In genomic region chr9:129459550-129460322, GRCh38 we compare ENCODE assay signal across 8 cellular contexts.
DNase-seq lines count a peak whose midpoint lies in the region; ATAC-seq, FAIRE-seq and TF ChIP-seq lines count a peak whose summit lies in the region.

No MANE protein-coding gene starts in this region.

- peaks cover 10% of the 10 kb centered on the region for H3K4me1 Mint-ChIP-seq in glutamatergic neuron (ENCODE audit: low read depth, unreplicated experiment)

- peak overlapping the region; percentile 30 for H3K4me3 Mint-ChIP-seq in glutamatergic neuron (ENCODE audit: unreplicated experiment)

- H3K27ac ChIP-seq in smooth muscle cell (ENCODE audit: low read depth): peak overlapping the region; percentile 69

- no peak for ATAC-seq in GM18520 (IDR thresholded peaks at IDR 0.05; ENCODE audit: unreplicated experiment)
- ATAC-seq in HG03175 (IDR thresholded peaks at IDR 0.05; ENCODE audit: unreplicated experiment): no peak

- no peaks in the 10 kb centered on the region for H3K36me3 Mint-ChIP-seq in glutamatergic neuron (ENCODE audit: unreplicated experiment)

- H4K20me1 ChIP-seq in smooth muscle cell (ENCODE audit: low read depth): no peaks in the 10 kb centered on the region

- 33% methylated on average over 21 of the region's 29 CpGs for WGBS in smooth muscle cell (ENCODE audit: low lambda C conversion rate)

- H3K4me1 ChIP-seq in smooth muscle cell (ENCODE audit: low read depth): peaks cover 46% of the 10 kb centered on the region

- no peak overlapping the region for H3K9ac ChIP-seq in smooth muscle cell (ENCODE audit: low read depth)

- no peaks in the 10 kb centered on the region for H3K36me3 ChIP-seq in smooth muscle cell (ENCODE audit: low read depth)

- peaks cover 19% of the 10 kb centered on the region for H3F3A ChIP-seq in smooth muscle cell (ENCODE audit: low read depth)

- H3K4me3 ChIP-seq in smooth muscle cell: no peak overlapping the region

- no peak for TF ChIP-seq CTCF in GM13977 (IDR thresholded peaks at IDR 0.05; ENCODE audit: extremely low read depth, insufficient read depth, missing control alignments)
- TF ChIP-seq CTCF in glutamatergic neuron (IDR thresholded peaks at IDR 0.05; ENCODE audit: partially characterized antibody, unreplicated experiment): no peak
- no peak for TF ChIP-seq CTCF in smooth muscle cell (IDR thresholded peaks at IDR 0.05; ENCODE audit: borderline replicate concordance, insufficient read depth, poor library complexity, severe bottlenecking)

- H3K4me2 ChIP-seq in smooth muscle cell: peak overlapping the region; percentile 11

- peaks cover 5% of the 10 kb centered on the region for H3K27me3 Mint-ChIP-seq in glutamatergic neuron (ENCODE audit: unreplicated experiment)

- no peaks in the 10 kb centered on the region for H3K27me3 ChIP-seq in smooth muscle cell (ENCODE audit: low read depth)

- H3K79me2 ChIP-seq in smooth muscle cell (ENCODE audit: low read depth): no peaks in the 10 kb centered on the region

- H3K9me3 Mint-ChIP-seq in glutamatergic neuron (ENCODE audit: unreplicated experiment): peaks cover 6% of the 10 kb centered on the region

- H3K9me3 ChIP-seq in smooth muscle cell (replicated peaks; ENCODE audit: low read depth): no peaks in the 10 kb centered on the region

- H3K27ac Mint-ChIP-seq in glutamatergic neuron (ENCODE audit: unreplicated experiment): peak overlapping the region; percentile 22

- FAIRE-seq in HTR-8/SVneo (lab: Jason Lieb, UNC): no peak

- peak; percentile 68 for DNase-seq in GM13977 (ENCODE audit: low spot score)
- DNase-seq in activated CD4-positive, alpha-beta T cell treated with anti-CD3 and anti-CD28 coated beads for 4 hours: peak; percentile 50 to 57
- no peak for DNase-seq in glutamatergic neuron
- no peak for DNase-seq in smooth muscle cell (lab: John Stamatoyannopoulos, UW; ENCODE audit: unreplicated experiment)
- DNase-seq in HT-29 (ENCODE audit: low spot score): no peak
- no peak for DNase-seq in HTR-8/SVneo (ENCODE audit: insufficient read length, low spot score)

- H2AFZ ChIP-seq in smooth muscle cell (ENCODE audit: low read depth): no peak overlapping the region

- in situ Hi-C loops in GM13977 (cut with MboI; ENCODE audit: low pct_unique_long_range_greater_than_20kb, low sequenced_read_pairs, unreplicated experiment): no loop called here

Comparison
In these comparisons a context has a peak if more than half of its experiments do, and no peak if none do; other contexts are left out.
1. DNase-seq: peak in GM13977 (single experiment) and activated CD4-positive, alpha-beta T cell treated with anti-CD3 and anti-CD28 coated beads for 4 hours (2 of 2); none in glutamatergic neuron (single experiment), smooth muscle cell (single experiment), HT-29 (single experiment) and HTR-8/SVneo (single experiment).